Comparison of ENCODE assay signal across 1 cellular context in genomic region chr10:79195091-79195923, GRCh38.
TF ChIP-seq lines count a peak whose summit lies in the region.

No MANE protein-coding gene starts in this region.

TF ChIP-seq in Ishikawa, 13 proteins besides CTCF, POLR2A, EP300 and RAD21 (continued from another document):
- TF ChIP-seq REST (IDR thresholded peaks at IDR 0.05; ENCODE audit: low read depth) (no peak), CEBPB (IDR thresholded peaks at IDR 0.05) (no peak), FOXM1 (IDR thresholded peaks at IDR 0.05; ENCODE audit: borderline replicate concordance, low read depth) (no peak), TCF12 (IDR thresholded peaks at IDR 0.05; ENCODE audit: low read depth) (peak; percentile 72; the same call in 1 of the 2 replicates), USF1 (IDR thresholded peaks at IDR 0.05) (no peak), TEAD4 (IDR thresholded peaks at IDR 0.05) (peak; percentile 40; the same call in 1 of the 2 replicates), ZBTB7A (IDR thresholded peaks at IDR 0.05; ENCODE audit: low read depth) (no peak), CREB1 (IDR thresholded peaks at IDR 0.05; ENCODE audit: low read depth) (no peak)
- TF ChIP-seq, protein P1, sequence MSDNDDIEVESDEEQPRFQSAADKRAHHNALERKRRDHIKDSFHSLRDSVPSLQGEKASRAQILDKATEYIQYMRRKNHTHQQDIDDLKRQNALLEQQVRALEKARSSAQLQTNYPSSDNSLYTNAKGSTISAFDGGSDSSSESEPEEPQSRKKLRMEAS (IDR thresholded peaks at IDR 0.05) = peak; percentile 36; the same call in 1 of the 2 replicates
